In the genomic region with DNA sequence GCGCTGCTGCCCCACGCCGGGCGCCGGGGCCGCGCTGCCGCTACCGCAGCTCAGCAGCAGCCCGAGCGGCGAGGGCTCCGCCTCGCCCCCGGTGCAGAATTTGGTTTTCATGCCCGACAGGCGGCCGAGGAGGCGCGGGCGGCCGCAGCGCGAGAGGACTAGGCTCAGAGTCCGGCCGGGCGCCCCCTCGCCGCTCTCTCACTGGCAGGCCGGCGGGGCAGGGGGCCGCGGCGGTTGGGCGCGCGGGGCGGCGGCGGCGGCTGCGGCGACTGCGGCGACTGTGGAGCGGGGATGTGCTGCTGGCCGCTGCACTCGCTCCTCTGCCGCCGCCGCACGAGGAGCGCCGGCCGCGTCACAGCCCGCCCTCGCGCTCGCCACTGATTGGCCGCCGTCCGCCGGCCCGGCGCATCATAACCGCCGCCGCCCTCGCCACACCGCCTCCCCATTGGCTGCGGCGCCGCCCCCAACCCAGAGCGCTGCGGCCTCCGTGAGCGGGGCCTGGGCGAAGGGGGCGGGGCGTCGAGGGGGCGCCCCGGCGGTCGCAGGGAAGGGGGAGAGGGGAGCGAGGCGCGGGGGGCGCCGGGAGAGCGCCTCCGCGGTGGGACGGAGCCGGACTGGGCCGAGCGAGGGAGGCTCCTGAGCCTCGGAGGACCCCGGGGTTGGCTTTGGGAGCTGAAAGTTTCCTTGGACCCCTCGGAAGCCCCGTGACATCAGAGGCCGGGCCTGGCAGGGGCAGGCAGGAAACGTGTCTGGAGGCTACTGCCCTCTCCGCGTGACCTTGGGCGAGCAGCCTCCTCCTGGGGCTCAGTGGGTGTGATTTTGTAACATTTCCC, we compare ENCODE assay signal across 8 cellular contexts. TPM values are rescaled to one million over a fixed set of nuclear protein-coding genes. Genes with fewer than 3 reads are reported as not detected.
A peak's percentile ranks its signal among the peaks of the same experiment; 100 is the strongest.
DNase-seq lines count a peak whose midpoint lies in the region; ATAC-seq and TF ChIP-seq lines count a peak whose summit lies in the region.

Gene CHKA (minus strand): TSS at position 322 of the 833 bp plus-strand sequence. CDS start 211 bp downstream, at position 111.

- H3K4me1 ChIP-seq in IMR-90 (ENCODE audit: control insufficient read depth, insufficient read depth, low read length) (peaks cover 12% of the 10 kb centered on the region), mucosa of stomach (ENCODE audit: control insufficient read depth, insufficient read depth, low read length) (peaks cover 52% of the 10 kb centered on the region)

- peak within 1 kb of the TSS; percentile 100 for H3K4me2 ChIP-seq in IMR-90 (ENCODE audit: low read depth, low read length)

- no peaks in the 10 kb centered on the region for H3K9me3 Mint-ChIP-seq in activated T-cell treated with anti-CD3 and anti-CD28 coated beads, Interleukin-2, amount 50 U/mL, for 24 hours

- peak within 1 kb of the TSS; percentile 62 to 80 for H4K8ac ChIP-seq in IMR-90 (ENCODE audit: low read depth in 2 of 2, low read length in 2 of 2)

- peak within 1 kb of the TSS; percentile 19; the same call in 1 of the 2 replicates for H3K56ac ChIP-seq in IMR-90 (ENCODE audit: extremely low read depth, insufficient read depth, low read length)

- TF ChIP-seq POLR2A in IMR-90 (IDR thresholded peaks at IDR 0.05; ENCODE audit: low read depth, low read length), result peak; percentile 55; the same call in 1 of the 2 replicates
- peak; percentile 68 for TF ChIP-seq POLR2A in erythroblast (IDR thresholded peaks at IDR 0.05; ENCODE audit: low read length)

- peak within 1 kb of the TSS; percentile 38 for H4K91ac ChIP-seq in IMR-90 (ENCODE audit: insufficient read depth, low read depth, low read length)

- H3K4me3 ChIP-seq in IMR-90 (ENCODE audit: insufficient read depth, low read depth, low read length) (peak within 1 kb of the TSS; percentile 93), mucosa of stomach (ENCODE audit: low read length) (peak within 1 kb of the TSS; percentile 40)

- dilution Hi-C loops in IMR-90 (cut with HindIII; ENCODE audit: low sequenced_read_pairs, unreplicated experiment), result no loop called here

- H2BK5ac ChIP-seq in IMR-90 (ENCODE audit: low read depth, low read length, poor library complexity, severe bottlenecking), result peak within 1 kb of the TSS; percentile 75

- H3K27me3 ChIP-seq in IMR-90 (ENCODE audit: control insufficient read depth, insufficient read depth, low read length), result no peaks in the 10 kb centered on the region
- H3K27me3 ChIP-seq in mucosa of stomach (ENCODE audit: control insufficient read depth, insufficient read depth, low read length), result no peaks in the 10 kb centered on the region

- intact Hi-C loops in IMR-90 (cut with micrococcal nuclease), result loop anchor here (5.0 kb wide), 1 partner anchor 86 kb away; no protein-coding TSS in a partner anchor

- peaks cover 16% of the 10 kb centered on the region for H3K4me1 Mint-ChIP-seq in activated T-cell treated with anti-CD3 and anti-CD28 coated beads, Interleukin-2, amount 50 U/mL, for 24 hours (ENCODE audit: low read depth)

- peak within 1 kb of the TSS; percentile 81 for H3K4ac ChIP-seq in IMR-90 (ENCODE audit: low read depth, low read length)

- peak within 1 kb of the TSS; percentile 82 for H3K4me3 Mint-ChIP-seq in activated T-cell treated with anti-CD3 and anti-CD28 coated beads, Interleukin-2, amount 50 U/mL, for 24 hours

- BruUV-seq in IMR-90 (replicated peaks; lab: Mats Ljungman, UMichigan), result no TSS peak

- H3K27ac Mint-ChIP-seq in activated T-cell treated with anti-CD3 and anti-CD28 coated beads, Interleukin-2, amount 50 U/mL, for 24 hours, result peak within 1 kb of the TSS; percentile 85

- peak within 1 kb of the TSS; percentile 16; the same call in 1 of the 3 replicates for H2BK15ac ChIP-seq in IMR-90 (ENCODE audit: low read depth, low read length)

- H3K79me1 ChIP-seq in IMR-90 (ENCODE audit: low read depth in 1 of 2, low read length in 2 of 2), result peaks cover 18 to 43% of the 10 kb centered on the region in 2 experiments

- H3K18ac ChIP-seq in IMR-90 (ENCODE audit: low read depth, low read length), result peak within 1 kb of the TSS; percentile 83; the same call in 1 of the 2 replicates

- H3K36me3 ChIP-seq in IMR-90 (ENCODE audit: control insufficient read depth, insufficient read depth, low read length), result no peaks in the 10 kb centered on the region
- H3K36me3 ChIP-seq in mucosa of stomach (ENCODE audit: control insufficient read depth, insufficient read depth, low read length), result no peaks in the 10 kb centered on the region

- peak within 1 kb of the TSS; percentile 58; the same call in 1 of the 2 replicates for H2BK120ac ChIP-seq in IMR-90 (ENCODE audit: low read depth, low read length)

- DNase-seq in DMS153 treated with DMSO at 0.1 percent for 48 hours (lab: John Stamatoyannopoulos, UW; ENCODE audit: unreplicated experiment) (peak; percentile 79), IMR-90 (peak; percentile 82), erythroblast (lab: John Stamatoyannopoulos, UW) (peak; percentile 95 to 97)
- peak; percentile 90 for DNase-seq in activated T-cell treated with anti-CD3 and anti-CD28 coated beads, Interleukin-2, amount 50 U/mL, for 24 hours
- peak; percentile 90 for DNase-seq in stimulated activated CD8-positive, alpha-beta memory T cell treated with anti-CD3 and anti-CD28 coated beads, Interleukin-4, amount 100 ng/mL, for 48 hours

- H3K9ac ChIP-seq in IMR-90 (ENCODE audit: low read depth, low read length) (peak within 1 kb of the TSS; percentile 88), mucosa of stomach (ENCODE audit: low read length) (peak within 1 kb of the TSS; percentile 88)

- H2AK9ac ChIP-seq in IMR-90 (replicated peaks; ENCODE audit: low read depth, low read length, poor library complexity), result peak within 1 kb of the TSS; percentile 95

- H3K9me1 ChIP-seq in IMR-90 (ENCODE audit: insufficient read depth, low read length), result no peaks in the 10 kb centered on the region

- peaks cover 15% of the 10 kb centered on the region; the same call in 1 of the 2 replicates for H4K20me1 ChIP-seq in IMR-90 (ENCODE audit: insufficient read depth, low read length)

- H2AK5ac ChIP-seq in IMR-90 (ENCODE audit: low read depth, low read length), result peak within 1 kb of the TSS; percentile 66

- 0% methylated on average over 41 of the region's 107 CpGs; no CpG with 5 or more reads in 1 of the 2 experiments for whole genome bisulfite sequencing in IMR-90 (ENCODE audit: extremely low coverage in 2 of 2, insufficient read length in 1 of 2), 2 experiments

- peaks cover 4% of the 10 kb centered on the region for H3K36me3 Mint-ChIP-seq in activated T-cell treated with anti-CD3 and anti-CD28 coated beads, Interleukin-2, amount 50 U/mL, for 24 hours (ENCODE audit: low read depth)

- in situ Hi-C loops in IMR-90 (cut with MboI; ENCODE audit: low sequenced_read_pairs), result no loop called here

- H3K14ac ChIP-seq in IMR-90 (replicated peaks; ENCODE audit: low read depth, low read length), result peak within 1 kb of the TSS; percentile 99

- H4K5ac ChIP-seq in IMR-90 (ENCODE audit: low read depth, low read length), result peak within 1 kb of the TSS; percentile 68

- peak within 1 kb of the TSS; percentile 99 for H2AFZ ChIP-seq in IMR-90 (replicated peaks; ENCODE audit: low read length, poor library complexity)

- TF ChIP-seq RAD21 in IMR-90 (IDR thresholded peaks at IDR 0.05; ENCODE audit: low read length), result no peak

- peak within 1 kb of the TSS; percentile 100 for H3K23ac ChIP-seq in IMR-90 (ENCODE audit: low read depth, low read length)

- no peaks in the 10 kb centered on the region for H3K9me3 ChIP-seq in IMR-90 (ENCODE audit: control insufficient read depth, insufficient read depth, low read length)
- H3K9me3 ChIP-seq in mucosa of stomach (ENCODE audit: control insufficient read depth, low read length), result no peaks in the 10 kb centered on the region

- H3K27me3 Mint-ChIP-seq in activated T-cell treated with anti-CD3 and anti-CD28 coated beads, Interleukin-2, amount 50 U/mL, for 24 hours, result no peaks in the 10 kb centered on the region

- H2BK20ac ChIP-seq in IMR-90 (ENCODE audit: low read depth, low read length), result peak within 1 kb of the TSS; percentile 75; the same call in 1 of the 2 replicates

- POLR2A ChIA-PET in IMR-90 (lab: Charles Lee; ENCODE audit: unreplicated experiment), result no interaction called here

- peak within 1 kb of the TSS; percentile 79 for H3K27ac ChIP-seq in IMR-90 (ENCODE audit: insufficient read depth, low read length)

- CTCF ChIA-PET in IMR-90 (lab: Yijun Ruan, JAX), result no interaction called here

- TF ChIP-seq CTCF in IMR-90 (conservative IDR thresholded peaks at IDR 0.05; ENCODE audit: low read depth, low read length), result no peak

- ATAC-seq in GM21529 (IDR thresholded peaks at IDR 0.05; ENCODE audit: unreplicated experiment) (peak; percentile 81), IMR-90 (ENCODE audit: low read depth) (peak; percentile 97)

TF ChIP-seq in IMR-90, 13 proteins besides CTCF, POLR2A, EP300 and RAD21 (continues in another document):
- TF ChIP-seq RCOR1 (IDR thresholded peaks at IDR 0.05; ENCODE audit: insufficient replicate concordance, low read length), result no peak
- no peak for TF ChIP-seq MXI1 (IDR thresholded peaks at IDR 0.05; ENCODE audit: borderline replicate concordance, low read depth, low read length)
- TF ChIP-seq RFX5 (IDR thresholded peaks at IDR 0.05; ENCODE audit: low read depth, low read length), result no peak; the same call in 1 of the 2 replicates
- no peak for TF ChIP-seq CEBPB (IDR thresholded peaks at IDR 0.05; ENCODE audit: low read depth, low read length)

TF ChIP-seq in PFSK-1, 5 proteins besides CTCF, POLR2A, EP300 and RAD21 (continues in another document):
- peak; percentile 86; the same call in 1 of the 2 replicates for TF ChIP-seq TAF1 (IDR thresholded peaks at IDR 0.05; ENCODE audit: borderline replicate concordance, insufficient read depth, low read length)

RNA-seq across cellular contexts. Expression of gene CHKA, which starts in this region (rescaled TPM):
- total RNA-seq in IMR-90 (2012; rRNA removed), result 4.5 and 6.7 TPM in 2 replicates
- polyA plus RNA-seq in IMR-90 (2012; rRNA removed), result 6.9 and 8.4 TPM in 2 replicates
- polyA plus RNA-seq in IMR-90 (2012; cell fraction: cytosol; rRNA removed), result 3.5 and 3.9 TPM in 2 replicates
- 32.6 and 52.6 TPM in 2 replicates for polyA plus RNA-seq in IMR-90 (2012; cell fraction: nucleus; rRNA removed; ENCODE audit: low replicate concordance)
- 30.6 TPM for polyA plus RNA-seq in PFSK-1 (2012; ENCODE audit: insufficient read length, low read depth)

Comparison
In these comparisons a context has a peak if more than half of its experiments do, and no peak if none do; other contexts are left out.
1. Peak in every context shown above with its lines: DNase-seq, ATAC-seq, H3K4me3 ChIP-seq and H3K27ac ChIP-seq.